1 cellular context compared by ENCODE assay signal in genomic region chr1:53090227-53091147, GRCh38.
TF ChIP-seq lines count a peak whose summit lies in the region.

No MANE protein-coding gene starts in this region.

TF ChIP-seq in HCT116, 20 proteins besides CTCF, POLR2A, EP300 and RAD21 (continued from another document):
- TF ChIP-seq REST (IDR thresholded peaks at IDR 0.05; ENCODE audit: low read depth) (no peak), JUND (IDR thresholded peaks at IDR 0.05) (no peak), POLR2AphosphoS5 (IDR thresholded peaks at IDR 0.05; ENCODE audit: low read depth, low read length) (no peak), ELF1 (IDR thresholded peaks at IDR 0.05; ENCODE audit: borderline replicate concordance, low read depth) (no peak), ZFX (IDR thresholded peaks at IDR 0.05) (no peak), MAX (IDR thresholded peaks at IDR 0.05) (no peak), ATF3 (IDR thresholded peaks at IDR 0.05) (no peak), SIN3A (IDR thresholded peaks at IDR 0.05; ENCODE audit: low read depth) (no peak), CBX3 (IDR thresholded peaks at IDR 0.05; ENCODE audit: low read depth) (no peak)
